ENCODE assay signal across 25 cellular contexts in genomic region chr13:36133950-36134349, GRCh38. TPM values are rescaled to one million over a fixed set of nuclear protein-coding genes. Genes with fewer than 3 reads are reported as not detected.
DNase-seq lines count a peak whose midpoint lies in the region; ATAC-seq, FAIRE-seq and TF ChIP-seq lines count a peak whose summit lies in the region.
"Had no signal": no experiment of that assay in that cellular context is flagged by ENCODE, and none has a peak within 500 bp of the region (broad histone marks: within the 10 kb centered on the region; RNA-seq: fewer than 3 reads in every experiment).

No MANE protein-coding gene starts in this region.

- no peaks in the 10 kb centered on the region for H3K9me2 ChIP-seq in OCI-LY7 (ENCODE audit: insufficient read depth, low read length)

- no peak overlapping the region for H3K9ac ChIP-seq in endothelial cell of umbilical vein (replicated peaks; ENCODE audit: extremely low read depth, insufficient read depth, low read length)

- H3K36me3 ChIP-seq in left ventricle myocardium inferior (no peaks in the 10 kb centered on the region), heart left ventricle (no peaks in the 10 kb centered on the region), endothelial cell of umbilical vein (ENCODE audit: control insufficient read depth in 2 of 2, extremely low read depth in 1 of 2, insufficient read depth in 2 of 2, low read length in 2 of 2) (no peaks in the 10 kb centered on the region), ovary (no peaks in the 10 kb centered on the region), OCI-LY7 (ENCODE audit: insufficient read depth, low read length) (no peaks in the 10 kb centered on the region)
- H3K36me3 ChIP-seq: stomach, transverse colon had no signal

- CTCF ChIA-PET in endothelial cell of umbilical vein (lab: Charles Lee) (interaction anchor here (0.8 to 2.0 kb wide), 3 partner anchors 23 to 155 kb away, joined by 3 to 7 read pairs (median 5); no protein-coding TSS in a partner anchor), OCI-LY7 (lab: Charles Lee; ENCODE audit: unreplicated experiment) (no interaction called here)

- H3K27ac ChIP-seq in left ventricle myocardium inferior (replicated peaks), result peak overlapping the region; percentile 33
- H3K27ac ChIP-seq in heart left ventricle, result peak overlapping the region in 1 of 12 donors; percentile 13
- H3K27ac ChIP-seq in endothelial cell of umbilical vein (ENCODE audit: insufficient read depth, low read depth, low read length), result no peak overlapping the region
- H3K27ac ChIP-seq in ovary, result no peak overlapping the region
- no peak overlapping the region for H3K27ac ChIP-seq in OCI-LY7 (ENCODE audit: low read depth, low read length, poor library complexity, severe bottlenecking)
- H3K27ac ChIP-seq: stomach, transverse colon had no signal

- H3K27ac Mint-ChIP-seq in type B pancreatic cell, result no peak overlapping the region
- H3K27ac Mint-ChIP-seq: activated naive CD4-positive, alpha-beta T cell treated with anti-CD3 and anti-CD28 coated beads, Interleukin-2, amount 10 ng/mL, durations not matched to agents 7 days and 5 days; activated T-helper 1 cell treated with anti-CD3 and anti-CD28 coated beads, Interleukin-12 subunit alpha, Interleukin-12 subunit beta, Interleukin-2, Interleukin-4 antibody, amounts not matched to agents 30 ng/mL and 10 ng/mL and 1 ng/mL, durations not matched to agents 14 hours and 24 hours and 36 hours; dendritic cell treated with granulocyte-macrophage colony-stimulating factor and Interleukin-4, amounts not matched to agents 40 ng/mL and 50 ng/mL, for 4 days; WTC11 had no signal

- H3K9me3 ChIP-seq in left ventricle myocardium inferior (replicated peaks), result no peaks in the 10 kb centered on the region
- no peaks in the 10 kb centered on the region for H3K9me3 ChIP-seq in heart left ventricle
- no peaks in the 10 kb centered on the region for H3K9me3 ChIP-seq in endothelial cell of umbilical vein (replicated peaks; ENCODE audit: control insufficient read depth, insufficient read depth, low read length)
- no peaks in the 10 kb centered on the region for H3K9me3 ChIP-seq in ovary
- H3K9me3 ChIP-seq in OCI-LY7 (ENCODE audit: low read length), result no peaks in the 10 kb centered on the region
- H3K9me3 ChIP-seq: stomach, transverse colon had no signal

- H3K9me3 Mint-ChIP-seq in type B pancreatic cell, result no peaks in the 10 kb centered on the region
- H3K9me3 Mint-ChIP-seq: activated naive CD4-positive, alpha-beta T cell treated with anti-CD3 and anti-CD28 coated beads, Interleukin-2, amount 10 ng/mL, durations not matched to agents 7 days and 5 days; activated T-helper 1 cell treated with anti-CD3 and anti-CD28 coated beads, Interleukin-12 subunit alpha, Interleukin-12 subunit beta, Interleukin-2, Interleukin-4 antibody, amounts not matched to agents 30 ng/mL and 10 ng/mL and 1 ng/mL, durations not matched to agents 14 hours and 24 hours and 36 hours; dendritic cell treated with granulocyte-macrophage colony-stimulating factor and Interleukin-4, amounts not matched to agents 40 ng/mL and 50 ng/mL, for 4 days; WTC11 had no signal

- peak; percentile 67 for FAIRE-seq in endothelial cell of umbilical vein (lab: Jason Lieb, UNC)
- FAIRE-seq: bronchial epithelial cell had no signal

- peaks cover 69% of the 10 kb centered on the region for H3K27me3 Mint-ChIP-seq in type B pancreatic cell

- H3K27me3 ChIP-seq in left ventricle myocardium inferior (ENCODE audit: low read depth), result peaks cover 28% of the 10 kb centered on the region
- H3K27me3 ChIP-seq in heart left ventricle, result peaks cover 0 to 12% (median 0%) of the 10 kb centered on the region in 9 donors
- H3K27me3 ChIP-seq in endothelial cell of umbilical vein (ENCODE audit: control insufficient read depth in 2 of 2, insufficient read depth in 2 of 2, low read length in 2 of 2), result peaks cover 17 to 24% of the 10 kb centered on the region in 2 experiments
- H3K27me3 ChIP-seq in ovary, result no peaks in the 10 kb centered on the region

- TF ChIP-seq POLR2A in heart left ventricle (IDR thresholded peaks at IDR 0.05) (no peak), endothelial cell of umbilical vein (IDR thresholded peaks at IDR 0.05; ENCODE audit: low read depth, low read length) (no peak), ovary (IDR thresholded peaks at IDR 0.05) (no peak)

- no peak overlapping the region for H2AFZ ChIP-seq in endothelial cell of umbilical vein (ENCODE audit: low read depth, low read length)
- H2AFZ ChIP-seq in OCI-LY7 (ENCODE audit: low read length), result no peak overlapping the region

- peaks cover 29% of the 10 kb centered on the region for H3K4me1 ChIP-seq in left ventricle myocardium inferior
- peaks cover 0 to 33% (median 10%) of the 10 kb centered on the region in 12 donors for H3K4me1 ChIP-seq in heart left ventricle
- H3K4me1 ChIP-seq in endothelial cell of umbilical vein (ENCODE audit: control insufficient read depth, extremely low read depth, insufficient read depth, low read length), result peaks cover 6% of the 10 kb centered on the region
- H3K4me1 ChIP-seq in ovary (ENCODE audit: insufficient read depth), result peaks cover 2% of the 10 kb centered on the region
- H3K4me1 ChIP-seq in OCI-LY7 (ENCODE audit: insufficient read depth, low read length, poor library complexity, severe bottlenecking), result no peaks in the 10 kb centered on the region
- H3K4me1 ChIP-seq: transverse colon had no signal

- no peaks in the 10 kb centered on the region for H3K9me1 ChIP-seq in endothelial cell of umbilical vein (replicated peaks; ENCODE audit: control insufficient read depth, extremely low read depth, insufficient read depth, low read length)

- POLR2A ChIA-PET in endothelial cell of umbilical vein (lab: Charles Lee), result no interaction called here
- POLR2A ChIA-PET in OCI-LY7 (lab: Charles Lee), result no interaction called here

- intact Hi-C loops in left ventricle myocardium inferior (cut with micrococcal nuclease) (no loop called here), heart left ventricle (cut with DNase I) (loop anchor here in 1 of 10 donors (5.0 kb wide), 1 partner anchor 157 kb away; no protein-coding TSS in a partner anchor), endothelial cell of umbilical vein (cut with micrococcal nuclease) (loop anchor here (5.0 kb wide), 1 partner anchor 143 kb away; no protein-coding TSS in a partner anchor), ovary (cut with DNase I) (loop anchor here in 1 of 4 donors (10.0 kb wide), 1 partner anchor 79 kb away; no protein-coding TSS in a partner anchor), OCI-LY7 (cut with micrococcal nuclease; ENCODE audit: unreplicated experiment) (no loop called here)

- ATAC-seq in heart left ventricle, result no peak
- ATAC-seq: WTC11 had no signal

- H3K79me2 ChIP-seq in endothelial cell of umbilical vein (ENCODE audit: control insufficient read depth, insufficient read depth, low read length) (no peaks in the 10 kb centered on the region), OCI-LY7 (ENCODE audit: insufficient read depth, low read depth, low read length) (no peaks in the 10 kb centered on the region)

- no peak overlapping the region for H3K4me3 Mint-ChIP-seq in type B pancreatic cell
- H3K4me3 Mint-ChIP-seq: activated naive CD4-positive, alpha-beta T cell treated with anti-CD3 and anti-CD28 coated beads, Interleukin-2, amount 10 ng/mL, durations not matched to agents 7 days and 5 days; activated T-helper 1 cell treated with anti-CD3 and anti-CD28 coated beads, Interleukin-12 subunit alpha, Interleukin-12 subunit beta, Interleukin-2, Interleukin-4 antibody, amounts not matched to agents 30 ng/mL and 10 ng/mL and 1 ng/mL, durations not matched to agents 14 hours and 24 hours and 36 hours; dendritic cell treated with granulocyte-macrophage colony-stimulating factor and Interleukin-4, amounts not matched to agents 40 ng/mL and 50 ng/mL, for 4 days; WTC11 had no signal

- H3K4me2 ChIP-seq in endothelial cell of umbilical vein (ENCODE audit: insufficient read depth, low read length) (no peak overlapping the region), OCI-LY7 (ENCODE audit: low read length) (no peak overlapping the region)

- dilution Hi-C loops in endothelial cell of umbilical vein (cut with MboI; ENCODE audit: extremely low pct_ligation_motif_present, low sequenced_read_pairs), result no loop called here

- no peak overlapping the region for H3K4me3 ChIP-seq in left ventricle myocardium inferior
- H3K4me3 ChIP-seq in heart left ventricle, result no peak overlapping the region
- H3K4me3 ChIP-seq in endothelial cell of umbilical vein (replicated peaks in 1 of 3; ENCODE audit: insufficient read depth in 1 of 3, low read depth in 1 of 3, low read length in 3 of 3), result no peak overlapping the region
- H3K4me3 ChIP-seq in ovary, result no peak overlapping the region
- no peak overlapping the region for H3K4me3 ChIP-seq in OCI-LY7 (ENCODE audit: low read depth, low read length, poor library complexity, severe bottlenecking)
- H3K4me3 ChIP-seq: stomach, transverse colon had no signal

- no peaks in the 10 kb centered on the region for H3K36me3 Mint-ChIP-seq in type B pancreatic cell
- H3K36me3 Mint-ChIP-seq: activated naive CD4-positive, alpha-beta T cell treated with anti-CD3 and anti-CD28 coated beads, Interleukin-2, amount 10 ng/mL, durations not matched to agents 7 days and 5 days; WTC11 had no signal

- WGBS in heart left ventricle, 4 donors, result 47 to 62% (median 53%) methylated on average over 3 of the region's 3 CpGs
- WGBS in ovary, 3 donors, result 61 to 72% (median 63%) methylated on average over 3 of the region's 3 CpGs

- no TSS peak for BruUV-seq in endothelial cell of umbilical vein (replicated peaks; lab: Mats Ljungman, UMichigan)
- no TSS peak for BruUV-seq in OCI-LY7 (replicated peaks; lab: Mats Ljungman, UMichigan)

- peaks cover 5% of the 10 kb centered on the region for H3K4me1 Mint-ChIP-seq in type B pancreatic cell (ENCODE audit: unreplicated experiment)
- H3K4me1 Mint-ChIP-seq: activated naive CD4-positive, alpha-beta T cell treated with anti-CD3 and anti-CD28 coated beads, Interleukin-2, amount 10 ng/mL, durations not matched to agents 7 days and 5 days had no signal

- DNase-seq in left ventricle myocardium inferior (no peak), heart left ventricle (no peak), NCI-H2227 (lab: John Stamatoyannopoulos, UW; ENCODE audit: unreplicated experiment) (peak; percentile 51), endothelial cell of umbilical vein (ENCODE audit: low read depth, low spot score) (peak; percentile 23), type B pancreatic cell (ENCODE audit: extremely low spot score, unreplicated experiment) (no peak), HUDEP-2 (lab: John Stamatoyannopoulos, UW; ENCODE audit: unreplicated experiment in 76 of 76) (no peak), ovary (no peak), OCI-LY7 (ENCODE audit: low spot score) (no peak)
- DNase-seq: activated naive CD4-positive, alpha-beta T cell treated with anti-CD3 and anti-CD28 coated beads, Interleukin-2, amount 10 ng/mL, durations not matched to agents 7 days and 5 days; amygdala; DMS 273 treated with DMSO at 0.1 percent for 48 hours; GDM1; head of caudate nucleus; IMR-90; mammary epithelial cell; NCI-H1417 treated with DMSO at 0.1 percent for 48 hours; NCI-H345; stimulated activated CD8-positive, alpha-beta memory T cell treated with anti-CD3 and anti-CD28 coated beads, Interleukin-4, amount 100 ng/mL, for 48 hours; stomach; SW 1271; transverse colon had no signal

- TF ChIP-seq CTCF in left ventricle myocardium inferior (IDR thresholded peaks at IDR 0.05; ENCODE audit: borderline replicate concordance), result no peak
- peak in 2 of 12 donors; percentile 22 to 24 for TF ChIP-seq CTCF in heart left ventricle (IDR thresholded peaks at IDR 0.05)
- TF ChIP-seq CTCF in endothelial cell of umbilical vein (IDR thresholded peaks at IDR 0.05; ENCODE audit: extremely low read depth in 1 of 2, insufficient read depth in 1 of 2, low read depth in 1 of 2, low read length in 2 of 2), result no peak
- TF ChIP-seq CTCF in type B pancreatic cell (conservative IDR thresholded peaks at IDR 0.05), result peak; percentile 39
- TF ChIP-seq CTCF in ovary (IDR thresholded peaks at IDR 0.05), result no peak
- no peak for TF ChIP-seq CTCF in OCI-LY7 (conservative IDR thresholded peaks at IDR 0.05; ENCODE audit: low read length)

- TF ChIP-seq EP300 in ovary (IDR thresholded peaks at IDR 0.05), result no peak

- H4K20me1 ChIP-seq in endothelial cell of umbilical vein (replicated peaks; ENCODE audit: control insufficient read depth, extremely low read depth, insufficient read depth, low read length) (no peaks in the 10 kb centered on the region), OCI-LY7 (ENCODE audit: insufficient read depth, low read length) (no peaks in the 10 kb centered on the region)

RNA-seq across cellular contexts. Expression of gene DCLK1, which starts 2.8 kb away (rescaled TPM):
- 8.4 TPM for total RNA-seq in left ventricle myocardium inferior
- total RNA-seq in heart left ventricle, result 10 to 100 TPM in 6 of 9 donors, 1 to 10 TPM in 3; 6.1 to 15.9 (median 11.6) TPM
- 1 to 10 TPM; 3.4 to 5.2 TPM for polyA plus RNA-seq in heart left ventricle
- total RNA-seq in endothelial cell of umbilical vein, result 3.9 and 4.5 TPM in 2 replicates
- polyA plus RNA-seq in endothelial cell of umbilical vein, result 0.21 and 0.28 TPM in 2 replicates
- 0.25 and 0.27 TPM in 2 replicates for polyA plus RNA-seq in endothelial cell of umbilical vein (2011; cell fraction: cytosol; rRNA removed)
- 0.83 and 1.2 TPM in 2 replicates for polyA plus RNA-seq in endothelial cell of umbilical vein (2011; cell fraction: nucleus; rRNA removed)
- 0.19 and 0.47 TPM in 2 replicates for polyA plus RNA-seq in endothelial cell of umbilical vein (2012)
- polyA minus RNA-seq in endothelial cell of umbilical vein, result 0.53 and 1.3 TPM in 2 replicates
- polyA minus RNA-seq in endothelial cell of umbilical vein (2011; cell fraction: cytosol; rRNA and poly(A)+ RNA removed), result not detected
- polyA minus RNA-seq in endothelial cell of umbilical vein (2011; cell fraction: nucleus; rRNA and poly(A)+ RNA removed), result 1.2 and 3.7 TPM in 2 replicates
- 11.4 and 47.1 TPM in 2 replicates for total RNA-seq in type B pancreatic cell (ENCODE audit: low replicate concordance)
- total RNA-seq in ovary, result 10 to 100 TPM in 5 of 7 donors, 1 to 10 TPM in 2; 8.3 to 37.0 (median 24.0) TPM
- polyA plus RNA-seq in ovary, result 10 to 100 TPM in 1 of 2 donors, 1 to 10 TPM in 1; 3.3 to 17.3 TPM
- not detected in 2 replicates for total RNA-seq in OCI-LY7 (2014; rRNA removed; shearing (Covaris generic))
- total RNA-seq in OCI-LY7 (2022), result not detected in 2 replicates
- total RNA-seq: activated T-helper 1 cell treated with anti-CD3 and anti-CD28 coated beads, Interleukin-12 subunit alpha, Interleukin-12 subunit beta, Interleukin-2, Interleukin-4 antibody, amounts not matched to agents 30 ng/mL and 10 ng/mL and 1 ng/mL, durations not matched to agents 14 hours and 24 hours and 36 hours had no signal

Comparison
In these comparisons a context has a peak if more than half of its experiments do, and no peak if none do; other contexts are left out.
1. DNase-seq: peak in NCI-H2227 (single experiment) and endothelial cell of umbilical vein (single experiment); none in left ventricle myocardium inferior (single experiment), heart left ventricle (0 of 5), type B pancreatic cell (single experiment), HUDEP-2 (0 of 76), ovary (0 of 5) and OCI-LY7 (single experiment).